ENCODE assay signal across 18 cellular contexts in the genomic region with DNA sequence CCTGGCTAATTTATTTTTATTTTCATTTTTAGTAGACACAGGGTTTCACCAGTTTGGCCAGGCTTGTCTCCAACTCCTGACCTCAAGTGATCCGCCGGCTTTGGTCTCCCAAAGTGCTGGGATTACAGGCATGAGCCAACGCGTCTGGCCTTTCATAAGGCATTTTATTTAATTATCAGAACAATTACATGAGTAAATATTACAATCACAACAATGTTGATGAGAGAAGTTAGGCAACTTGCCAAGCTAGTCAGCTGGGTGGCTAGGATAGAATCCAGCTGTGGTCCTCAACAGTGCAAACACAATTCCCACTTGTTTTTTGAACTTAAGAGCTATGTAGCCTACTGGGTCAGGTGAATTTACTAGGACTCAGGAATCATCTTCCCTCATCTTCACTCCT. TPM values are rescaled to one million over a fixed set of nuclear protein-coding genes. Genes with fewer than 3 reads are reported as not detected.
A peak's percentile ranks its signal among the peaks of the same experiment; 100 is the strongest.
DNase-seq lines count a peak whose midpoint lies in the region; ATAC-seq, FAIRE-seq and TF ChIP-seq lines count a peak whose summit lies in the region.
"Had no signal": no experiment of that assay in that cellular context is flagged by ENCODE, and none has a peak within 500 bp of the region (broad histone marks: within the 10 kb centered on the region; RNA-seq: fewer than 3 reads in every experiment).

No MANE protein-coding gene starts in this region.

- H3K9me3 Mint-ChIP-seq in activated naive CD8-positive, alpha-beta T cell treated with anti-CD3 and anti-CD28 coated beads for 36 hours: no peaks in the 10 kb centered on the region
- H3K9me3 Mint-ChIP-seq: neural progenitor cell had no signal

- TF ChIP-seq POLR2A in GM12891 (IDR thresholded peaks at IDR 0.05; ENCODE audit: low read depth, low read length): no peak
- no peak for TF ChIP-seq POLR2A in erythroblast (IDR thresholded peaks at IDR 0.05; ENCODE audit: low read length)

- intact Hi-C loops in heart right ventricle (cut with DNase I): loop anchor here in 8 of 10 donors (2.0 to 10.0 kb wide), 6 partner anchors 232 to 786 kb away; no protein-coding TSS in a partner anchor

- 0 out of 2 replicates have a peak overlapping the region, but pooled peaks have one; percentile 92 for H3K4me2 ChIP-seq in OCI-LY3 (ENCODE audit: low read length)
- H3K4me2 ChIP-seq: neural progenitor cell had no signal

- DNase-seq in COR-L47 (lab: John Stamatoyannopoulos, UW) (peak; percentile 95), NCI-H2029 (lab: John Stamatoyannopoulos, UW) (peak; percentile 84), heart right ventricle (peak; percentile 13 to 14), GM12891 (ENCODE audit: insufficient read length, low spot score) (no peak), erythroblast (lab: John Stamatoyannopoulos, UW) (no peak)
- DNase-seq in activated naive CD8-positive, alpha-beta T cell treated with anti-CD3 and anti-CD28 coated beads for 36 hours: no peak

- FAIRE-seq in GM12891 (lab: Jason Lieb, UNC): no peak

- TF ChIP-seq CTCF in OCI-LY3 (IDR thresholded peaks at IDR 0.05; ENCODE audit: low read depth, low read length): no peak
- no peak for TF ChIP-seq CTCF in heart right ventricle (IDR thresholded peaks at IDR 0.05)

- H3K4me3 ChIP-seq in OCI-LY3 (ENCODE audit: low read length) (no peak overlapping the region), heart right ventricle (no peak overlapping the region)
- H3K4me3 ChIP-seq: BLaER1, neural progenitor cell, prostate gland, thyroid gland had no signal

- no peaks in the 10 kb centered on the region for H3K36me3 ChIP-seq in OCI-LY3 (replicated peaks; ENCODE audit: low read depth, low read length)
- H3K36me3 ChIP-seq in heart right ventricle: no peaks in the 10 kb centered on the region
- H3K36me3 ChIP-seq: BLaER1, neural progenitor cell, prostate gland, thyroid gland had no signal

- 42 to 44% methylated on average over 4 of the region's 4 CpGs for WGBS in heart right ventricle, 2 donors

- H2AFZ ChIP-seq in OCI-LY3 (ENCODE audit: low read depth, low read length): no peak overlapping the region

- peaks cover 7% of the 10 kb centered on the region for H3K4me1 Mint-ChIP-seq in activated naive CD8-positive, alpha-beta T cell treated with anti-CD3 and anti-CD28 coated beads for 36 hours

- peaks cover 8% of the 10 kb centered on the region for H3K27me3 Mint-ChIP-seq in activated naive CD8-positive, alpha-beta T cell treated with anti-CD3 and anti-CD28 coated beads for 36 hours

- H3K27ac Mint-ChIP-seq in activated naive CD8-positive, alpha-beta T cell treated with anti-CD3 and anti-CD28 coated beads for 36 hours: no peak overlapping the region
- H3K27ac Mint-ChIP-seq: activated CD8-positive, alpha-beta T cell treated with anti-CD3 and anti-CD28 coated beads, Interleukin-2, amount 10 ng/mL, durations not matched to agents 7 days and 5 days had no signal

- H3K36me3 Mint-ChIP-seq in activated naive CD8-positive, alpha-beta T cell treated with anti-CD3 and anti-CD28 coated beads for 36 hours: no peaks in the 10 kb centered on the region
- H3K36me3 Mint-ChIP-seq: neural progenitor cell had no signal

- H3K27ac ChIP-seq in OCI-LY3 (ENCODE audit: low read length) (no peak overlapping the region), heart right ventricle (no peak overlapping the region)
- H3K27ac ChIP-seq: BLaER1, neural progenitor cell, prostate gland, thyroid gland had no signal

- H3K9me3 ChIP-seq in OCI-LY3 (ENCODE audit: insufficient read depth, low read length): no peaks in the 10 kb centered on the region
- H3K9me3 ChIP-seq in heart right ventricle: no peaks in the 10 kb centered on the region
- H3K9me3 ChIP-seq: BLaER1, prostate gland, thyroid gland had no signal

- H3K4me1 ChIP-seq in OCI-LY3 (ENCODE audit: low read length) (peaks cover 22% of the 10 kb centered on the region), heart right ventricle (peaks cover 0 to 11% (median 0%) of the 10 kb centered on the region in 9 donors)
- H3K4me1 ChIP-seq: neural progenitor cell, prostate gland, thyroid gland had no signal

- no peak overlapping the region for H3K9ac ChIP-seq in OCI-LY3 (ENCODE audit: low read length)
- H3K9ac ChIP-seq: BLaER1, neural progenitor cell had no signal

- H3K4me3 Mint-ChIP-seq in activated naive CD8-positive, alpha-beta T cell treated with anti-CD3 and anti-CD28 coated beads for 36 hours: no peak overlapping the region
- H3K4me3 Mint-ChIP-seq: activated CD8-positive, alpha-beta T cell treated with anti-CD3 and anti-CD28 coated beads, Interleukin-2, amount 10 ng/mL, durations not matched to agents 7 days and 5 days; neural progenitor cell had no signal

- H4K20me1 ChIP-seq in OCI-LY3 (ENCODE audit: insufficient read depth, low read length): no peaks in the 10 kb centered on the region
- H4K20me1 ChIP-seq: BLaER1 had no signal

- H3K27me3 ChIP-seq in OCI-LY3 (ENCODE audit: low read depth, low read length): no peaks in the 10 kb centered on the region
- no peaks in the 10 kb centered on the region for H3K27me3 ChIP-seq in heart right ventricle
- H3K27me3 ChIP-seq: BLaER1, neural progenitor cell, thyroid gland had no signal

- ATAC-seq in heart right ventricle (peak in 7 of 8 donors; percentile 34 to 75 (median 52)), GM21390 (IDR thresholded peaks at IDR 0.05; ENCODE audit: unreplicated experiment) (no peak)

- H3K79me2 ChIP-seq in OCI-LY3 (ENCODE audit: low read length): no peaks in the 10 kb centered on the region

TF ChIP-seq in GM12891, 5 proteins besides CTCF, POLR2A, EP300 and RAD21:
- TF ChIP-seq TAF1 (IDR thresholded peaks at IDR 0.05; ENCODE audit: low read depth, low read length) (no peak), PAX5 (IDR thresholded peaks at IDR 0.05; ENCODE audit: insufficient read depth, low read length, severe bottlenecking) (no peak), POU2F2 (IDR thresholded peaks at IDR 0.05; ENCODE audit: low read depth, low read length) (no peak), SPI1 (IDR thresholded peaks at IDR 0.05; ENCODE audit: low read depth, low read length) (no peak), POLR2AphosphoS5 (IDR thresholded peaks at IDR 0.05; ENCODE audit: low read depth, low read length) (no peak)

RNA-seq across cellular contexts. Expression of a gene that starts 22.0 kb away (rescaled TPM):
- not detected for total RNA-seq in heart right ventricle
- not detected for polyA plus RNA-seq in heart right ventricle
- total RNA-seq in activated naive CD8-positive, alpha-beta T cell treated with anti-CD3 and anti-CD28 coated beads for 36 hours: not detected
- polyA plus RNA-seq in GM12891 (2012; ENCODE audit: low read depth, missing spikeins): not detected
- total RNA-seq: activated CD8-positive, alpha-beta T cell treated with anti-CD3 and anti-CD28 coated beads, Interleukin-2, amount 10 ng/mL, durations not matched to agents 7 days and 5 days; glomerular endothelial cell; left colon; mucosa of gallbladder; prostate gland; skeletal muscle tissue; thyroid gland had no signal
- polyA plus RNA-seq: esophagus had no signal

Comparison
In these comparisons a context has a peak if more than half of its experiments do, and no peak if none do; other contexts are left out.
1. DNase-seq: peak in COR-L47 (single experiment), NCI-H2029 (single experiment) and heart right ventricle (2 of 2); none in activated naive CD8-positive, alpha-beta T cell treated with anti-CD3 and anti-CD28 coated beads for 36 hours (single experiment), GM12891 (single experiment) and erythroblast (0 of 2).